In genomic region chr19:44499962-44500949, GRCh38 we compare ENCODE assay signal across 8 cellular contexts. TPM values are rescaled to one million over a fixed set of nuclear protein-coding genes. Genes with fewer than 3 reads are reported as not detected.
DNase-seq lines count a peak whose midpoint lies in the region; ATAC-seq and TF ChIP-seq lines count a peak whose summit lies in the region.

Gene ZNF180 (minus strand): TSS chr19:44500522. CDS start chr19:44497334, 3,188 bp downstream.

- H3K27ac ChIP-seq in SU-DHL-6 (ENCODE audit: low read depth, low read length) (peak within 1 kb of the TSS; percentile 72), parathyroid adenoma (peak within 1 kb of the TSS; percentile 65), tibial nerve (peak within 1 kb of the TSS; percentile 68 to 93 (median 83))

- H3K4me3 ChIP-seq in SU-DHL-6 (ENCODE audit: insufficient read depth, low read length, poor library complexity, severe bottlenecking) (peak within 1 kb of the TSS; percentile 91), parathyroid adenoma (ENCODE audit: low read depth, low read length) (peak within 1 kb of the TSS; percentile 96), tibial nerve (peak within 1 kb of the TSS; percentile 72 to 90 (median 74))

- DNase-seq in NCI-H1105 treated with DMSO at 0.1 percent for 48 hours (lab: John Stamatoyannopoulos, UW) (peak; percentile 95), Right ventricle myocardium superior (peak; percentile 98), tibial nerve (ENCODE audit: low spot score in 2 of 2) (peak; percentile 89 to 93)
- DNase-seq in activated naive CD8-positive, alpha-beta T cell treated with anti-CD3 and anti-CD28 coated beads, Interleukin-2, amount 50 U/mL, for 16 hours (ENCODE audit: low read depth, low spot score) = peak; percentile 92

- no peaks in the 10 kb centered on the region for H3K9me2 ChIP-seq in SU-DHL-6 (replicated peaks; ENCODE audit: insufficient read depth, low read length)

- intact Hi-C loops in Right ventricle myocardium superior (cut with DNase I) = no loop called here

- H3K36me3 ChIP-seq in SU-DHL-6 (ENCODE audit: low read length) (peaks cover 35% of the 10 kb centered on the region), parathyroid adenoma (ENCODE audit: control insufficient read depth, insufficient read depth, low read length) (no peaks in the 10 kb centered on the region), tibial nerve (peaks cover 0 to 40% (median 16%) of the 10 kb centered on the region in 3 donors)

- peak; percentile 51 to 67 for TF ChIP-seq POLR2A in tibial nerve (IDR thresholded peaks at IDR 0.05)

- no peaks in the 10 kb centered on the region for H3K27me3 ChIP-seq in SU-DHL-6 (ENCODE audit: low read length)
- H3K27me3 ChIP-seq in parathyroid adenoma (ENCODE audit: control insufficient read depth, insufficient read depth, low read length) = no peaks in the 10 kb centered on the region
- no peaks in the 10 kb centered on the region for H3K27me3 ChIP-seq in tibial nerve

- H4K20me1 ChIP-seq in SU-DHL-6 (ENCODE audit: low read depth, low read length) = no peaks in the 10 kb centered on the region

- no peaks in the 10 kb centered on the region for H3F3A ChIP-seq in SU-DHL-6 (ENCODE audit: insufficient read depth)

- H3K9me3 ChIP-seq in SU-DHL-6 (ENCODE audit: insufficient read depth, low read length) (peaks cover 32% of the 10 kb centered on the region; the same call in 1 of the 2 replicates), parathyroid adenoma (ENCODE audit: control insufficient read depth, low read length) (no peaks in the 10 kb centered on the region), tibial nerve (peaks cover 0 to 47% (median 7%) of the 10 kb centered on the region in 4 donors)

- WGBS in tibial nerve, 2 donors = 1% methylated on average over 55 to 56 of the region's 78 CpGs

- peak within 1 kb of the TSS; percentile 81 for H3K4me2 ChIP-seq in SU-DHL-6 (ENCODE audit: low read depth, low read length, poor library complexity, severe bottlenecking)
- H3K4me2 ChIP-seq in parathyroid adenoma (ENCODE audit: low read length) = peak within 1 kb of the TSS; percentile 94

- no peaks in the 10 kb centered on the region for H3K4me1 ChIP-seq in parathyroid adenoma
- H3K4me1 ChIP-seq in tibial nerve = peaks cover 0 to 22% (median 11%) of the 10 kb centered on the region in 4 donors

- TF ChIP-seq CTCF in GM12872 (IDR thresholded peaks at IDR 0.05; ENCODE audit: insufficient read depth, low read depth, low read length) (peak; percentile 20; the same call in 1 of the 3 replicates), SU-DHL-6 (IDR thresholded peaks at IDR 0.05; ENCODE audit: insufficient read depth, low read length, poor library complexity, severe bottlenecking) (no peak), parathyroid adenoma (IDR thresholded peaks at IDR 0.05) (peak; percentile 90), tibial nerve (IDR thresholded peaks at IDR 0.05) (peak; percentile 61 to 91 (median 71))

- H3K9ac ChIP-seq in SU-DHL-6 (ENCODE audit: low read length) (peak within 1 kb of the TSS; percentile 74), parathyroid adenoma (no peak within 1 kb of the TSS)

- peak in 1 of 2 donors; percentile 93 for TF ChIP-seq EP300 in tibial nerve (IDR thresholded peaks at IDR 0.05)

- H3K79me2 ChIP-seq in SU-DHL-6 (ENCODE audit: insufficient read depth, low read length) = peaks cover 42% of the 10 kb centered on the region
- H3K79me2 ChIP-seq in parathyroid adenoma = peaks cover 29% of the 10 kb centered on the region

- ATAC-seq in HG02642 (IDR thresholded peaks at IDR 0.05; ENCODE audit: poor library complexity, unreplicated experiment) (peak; percentile 93), Right ventricle myocardium superior (ENCODE audit: poor library complexity) (peak; percentile 99)

- H2AFZ ChIP-seq in SU-DHL-6 (ENCODE audit: low read depth, low read length, severe bottlenecking) (peak within 1 kb of the TSS; percentile 89), parathyroid adenoma (peak within 1 kb of the TSS; percentile 95)

RNA-seq across cellular contexts. Expression of gene ZNF180, which starts in this region (rescaled TPM):
- total RNA-seq in Right ventricle myocardium superior = 4.6 TPM
- total RNA-seq in tibial nerve = 10 to 100 TPM; 12.9 to 38.9 (median 15.7) TPM

Comparison
In these comparisons a context has a peak if more than half of its experiments do, and no peak if none do; other contexts are left out.
1. Peak in every context shown above with its lines: DNase-seq, ATAC-seq, H3K4me3 ChIP-seq and H3K27ac ChIP-seq.